ENCODE assay signal across 8 cellular contexts in genomic region chr3:71389911-71390573, GRCh38.
A peak's percentile ranks its signal among the peaks of the same experiment; 100 is the strongest.
DNase-seq lines count a peak whose midpoint lies in the region; ATAC-seq and TF ChIP-seq lines count a peak whose summit lies in the region.

No MANE protein-coding gene starts in this region.

- no peaks in the 10 kb centered on the region for H3K36me3 ChIP-seq in heart left ventricle

- H3K4me1 Mint-ChIP-seq in CD14-positive monocyte: peaks cover 64% of the 10 kb centered on the region
- H3K4me1 Mint-ChIP-seq in activated T-helper 2 cell treated with anti-CD3 and anti-CD28 coated beads, Interferon-gamma antibody, Interleukin-2, Interleukin-4, amounts not matched to agents 10 μg/mL and 5 μg/mL and 100 μg/mL, durations not matched to agents 14 hours and 24 hours and 36 hours (ENCODE audit: low read depth): peaks cover 55% of the 10 kb centered on the region

- peak overlapping the region; percentile 60 to 75 for H3K4me3 Mint-ChIP-seq in CD14-positive monocyte
- peak overlapping the region; percentile 62 for H3K4me3 Mint-ChIP-seq in activated T-helper 2 cell treated with anti-CD3 and anti-CD28 coated beads, Interferon-gamma antibody, Interleukin-2, Interleukin-4, amounts not matched to agents 10 μg/mL and 5 μg/mL and 100 μg/mL, durations not matched to agents 14 hours and 24 hours and 36 hours (ENCODE audit: low read depth)

- H3K27ac ChIP-seq in heart left ventricle: peak overlapping the region in 10 of 12 donors; percentile 2 to 80 (median 32)

- peak overlapping the region; percentile 82 to 90 (median 87) for H3K27ac Mint-ChIP-seq in CD14-positive monocyte
- peak overlapping the region; percentile 81 for H3K27ac Mint-ChIP-seq in activated T-helper 2 cell treated with anti-CD3 and anti-CD28 coated beads, Interferon-gamma antibody, Interleukin-2, Interleukin-4, amounts not matched to agents 10 μg/mL and 5 μg/mL and 100 μg/mL, durations not matched to agents 14 hours and 24 hours and 36 hours

- peaks cover 0 to 78% (median 17%) of the 10 kb centered on the region in 12 donors for H3K4me1 ChIP-seq in heart left ventricle

- ATAC-seq in heart left ventricle (peak; percentile 41 to 79 (median 70)), GM18867 (IDR thresholded peaks at IDR 0.05; ENCODE audit: unreplicated experiment) (no peak), HG03469 (IDR thresholded peaks at IDR 0.05; ENCODE audit: unreplicated experiment) (no peak), GM19328 (IDR thresholded peaks at IDR 0.05; ENCODE audit: unreplicated experiment) (no peak)

- TF ChIP-seq POLR2A in heart left ventricle (IDR thresholded peaks at IDR 0.05): no peak

- H3K9me3 Mint-ChIP-seq in CD14-positive monocyte: no peaks in the 10 kb centered on the region
- no peaks in the 10 kb centered on the region for H3K9me3 Mint-ChIP-seq in activated T-helper 2 cell treated with anti-CD3 and anti-CD28 coated beads, Interferon-gamma antibody, Interleukin-2, Interleukin-4, amounts not matched to agents 10 μg/mL and 5 μg/mL and 100 μg/mL, durations not matched to agents 14 hours and 24 hours and 36 hours

- no peaks in the 10 kb centered on the region for H3K9me3 ChIP-seq in heart left ventricle

- H3K27me3 Mint-ChIP-seq in CD14-positive monocyte (ENCODE audit: low read depth in 3 of 3): peaks cover 0 to 2% (median 0%) of the 10 kb centered on the region in 3 donors
- no peaks in the 10 kb centered on the region for H3K27me3 Mint-ChIP-seq in activated T-helper 2 cell treated with anti-CD3 and anti-CD28 coated beads, Interferon-gamma antibody, Interleukin-2, Interleukin-4, amounts not matched to agents 10 μg/mL and 5 μg/mL and 100 μg/mL, durations not matched to agents 14 hours and 24 hours and 36 hours (ENCODE audit: low read depth)

- H3K36me3 Mint-ChIP-seq in CD14-positive monocyte: peaks cover 2 to 7% of the 10 kb centered on the region in 2 donors
- no peaks in the 10 kb centered on the region for H3K36me3 Mint-ChIP-seq in activated T-helper 2 cell treated with anti-CD3 and anti-CD28 coated beads, Interferon-gamma antibody, Interleukin-2, Interleukin-4, amounts not matched to agents 10 μg/mL and 5 μg/mL and 100 μg/mL, durations not matched to agents 14 hours and 24 hours and 36 hours (ENCODE audit: low read depth)

- DNase-seq in CD14-positive monocyte (ENCODE audit: low spot score): no peak
- DNase-seq in M059J (ENCODE audit: low read depth): peak; percentile 15
- DNase-seq in activated T-helper 2 cell treated with anti-CD3 and anti-CD28 coated beads, Interferon-gamma antibody, Interleukin-2, Interleukin-4, amounts not matched to agents 10 μg/mL and 5 μg/mL and 100 μg/mL, durations not matched to agents 14 hours and 24 hours and 36 hours (ENCODE audit: low spot score): peak; percentile 20
- peak; percentile 54 to 70 (median 62) for DNase-seq in heart left ventricle
- DNase-seq in renal cortical epithelial cell (ENCODE audit: low read depth): peak; percentile 67

- H3K27me3 ChIP-seq in heart left ventricle: no peaks in the 10 kb centered on the region

- 16 to 23% (median 19%) methylated on average over 9 of the region's 9 CpGs for WGBS in heart left ventricle, 4 donors

- intact Hi-C loops in CD14-positive monocyte (cut with micrococcal nuclease): loop anchor here (5.0 to 10.0 kb wide), 4 partner anchors 52 to 195 kb away; partner anchors contain the start of gene FOXP1 (in 2 of the 2)
- intact Hi-C loops in activated T-helper 2 cell treated with anti-CD3 and anti-CD28 coated beads, Interferon-gamma antibody, Interleukin-2, Interleukin-4, amounts not matched to agents 10 μg/mL and 5 μg/mL and 100 μg/mL, durations not matched to agents 14 hours and 24 hours and 36 hours (cut with micrococcal nuclease): loop anchor here (2.0 kb wide), 1 partner anchor 89 kb away; no protein-coding TSS in a partner anchor
- intact Hi-C loops in heart left ventricle (cut with DNase I): loop anchor here in 2 of 10 donors (5.0 to 10.0 kb wide), 3 partner anchors 192 to 245 kb away; partner anchors contain the start of gene FOXP1 (in 2 of the 2)

- peak overlapping the region in 7 of 12 donors; percentile 3 to 35 (median 19) for H3K4me3 ChIP-seq in heart left ventricle

- TF ChIP-seq CTCF in CD14-positive monocyte (IDR thresholded peaks at IDR 0.05) (no peak), heart left ventricle (IDR thresholded peaks at IDR 0.05) (no peak)

Comparison
In these comparisons a context has a peak if more than half of its experiments do, and no peak if none do; other contexts are left out.
1. ATAC-seq: peak in heart left ventricle (4 of 4); none in GM18867 (single experiment), HG03469 (single experiment) and GM19328 (single experiment).